9 cellular contexts compared by ENCODE assay signal in the genomic region with DNA sequence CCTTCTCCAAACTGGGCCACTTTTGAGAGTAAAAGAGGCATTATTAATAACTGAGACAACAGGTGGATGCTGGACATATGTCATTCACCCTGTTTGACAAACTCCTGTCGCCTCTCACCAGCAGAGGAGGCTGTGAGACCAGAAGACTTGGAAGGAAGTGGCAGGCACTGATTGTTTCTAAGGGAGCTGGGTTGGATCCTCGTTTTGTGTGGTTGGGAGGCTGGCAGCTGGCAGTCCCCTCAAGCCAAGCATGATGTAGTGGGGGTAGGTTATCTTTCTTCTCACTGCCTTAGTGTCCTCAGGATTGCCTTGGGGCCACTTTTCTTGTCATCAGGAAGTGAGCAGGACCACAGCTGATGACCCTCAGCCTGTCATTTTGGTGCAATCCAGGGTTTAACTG.
A peak's percentile ranks its signal among the peaks of the same experiment; 100 is the strongest.
DNase-seq lines count a peak whose midpoint lies in the region; ATAC-seq, FAIRE-seq and TF ChIP-seq lines count a peak whose summit lies in the region.
"Had no signal": no experiment of that assay in that cellular context is flagged by ENCODE, and none has a peak within 500 bp of the region (broad histone marks: within the 10 kb centered on the region; RNA-seq: fewer than 3 reads in every experiment).

No MANE protein-coding gene starts in this region.

- WGBS in hepatocyte (ENCODE audit: low lambda C conversion rate, missing lambda C conversion rate), result 37% methylated on average over 2 of the region's 2 CpGs
- WGBS in aorta, 2 donors, result 22 to 29% methylated on average over 2 of the region's 2 CpGs

- no peak for FAIRE-seq in RCC 7860 (lab: Jason Lieb, UNC)

- TF ChIP-seq CTCF in cardiac muscle cell (IDR thresholded peaks at IDR 0.05; ENCODE audit: low read depth, low read length), result peak; percentile 43
- peak; percentile 31 for TF ChIP-seq CTCF in hepatocyte (IDR thresholded peaks at IDR 0.05; ENCODE audit: poor library complexity)
- TF ChIP-seq CTCF in Caco-2 (IDR thresholded peaks at IDR 0.05; ENCODE audit: insufficient read depth in 1 of 2, low read depth in 1 of 2, low read length in 1 of 2, severe bottlenecking in 1 of 2, unreplicated experiment in 1 of 2), result no peak

- H3K27ac Mint-ChIP-seq in Caco-2 (ENCODE audit: unreplicated experiment), result no peak overlapping the region

- no peak overlapping the region for H3K4me3 Mint-ChIP-seq in Caco-2 (ENCODE audit: unreplicated experiment)

- intact Hi-C loops in Right ventricle myocardium inferior (cut with DNase I), result loop anchor here (2.0 to 5.0 kb wide), 3 partner anchors 47 to 332 kb away; no protein-coding TSS in a partner anchor
- intact Hi-C loops in aorta (cut with DNase I), result loop anchor here (2.0 to 5.0 kb wide), 3 partner anchors 47 to 185 kb away; no protein-coding TSS in a partner anchor
- intact Hi-C loops in Caco-2 (cut with micrococcal nuclease; ENCODE audit: unreplicated experiment), result loop anchor here (5.0 kb wide), 1 partner anchor 187 kb away; no protein-coding TSS in a partner anchor

- H3K4me3 ChIP-seq in cardiac muscle cell (no peak overlapping the region), hepatocyte (no peak overlapping the region), aorta (ENCODE audit: low read length in 2 of 2) (no peak overlapping the region), Caco-2 (ENCODE audit: low read depth, low read length) (no peak overlapping the region)
- H3K4me3 ChIP-seq: coronary artery had no signal

- no peaks in the 10 kb centered on the region for H3K27me3 ChIP-seq in cardiac muscle cell
- H3K27me3 ChIP-seq in hepatocyte, result no peaks in the 10 kb centered on the region
- H3K27me3 ChIP-seq in aorta (ENCODE audit: control insufficient read depth in 1 of 2, insufficient read depth in 2 of 2, low read length in 1 of 2), result no peaks in the 10 kb centered on the region
- H3K27me3 ChIP-seq in Caco-2 (replicated peaks; ENCODE audit: control insufficient read depth, insufficient read depth, low read length), result no peaks in the 10 kb centered on the region

- H3K27me3 Mint-ChIP-seq in Caco-2 (ENCODE audit: insufficient read depth, unreplicated experiment), result no peaks in the 10 kb centered on the region

- H2AFZ ChIP-seq in hepatocyte, result no peak overlapping the region

- H3K36me3 ChIP-seq in cardiac muscle cell (no peaks in the 10 kb centered on the region), hepatocyte (replicated peaks; ENCODE audit: insufficient read depth, low read depth) (no peaks in the 10 kb centered on the region), aorta (ENCODE audit: control insufficient read depth in 1 of 2, insufficient read depth in 2 of 2, low read length in 1 of 2) (no peaks in the 10 kb centered on the region), Caco-2 (ENCODE audit: control insufficient read depth, insufficient read depth, low read length) (no peaks in the 10 kb centered on the region)

- no peak overlapping the region for H3K27ac ChIP-seq in cardiac muscle cell
- no peak overlapping the region for H3K27ac ChIP-seq in hepatocyte
- no peak overlapping the region for H3K27ac ChIP-seq in aorta (ENCODE audit: low read depth in 1 of 2, low read length in 2 of 2)
- H3K27ac ChIP-seq: coronary artery had no signal

- H3K79me2 ChIP-seq in hepatocyte, result no peaks in the 10 kb centered on the region

- no peaks in the 10 kb centered on the region for H4K20me1 ChIP-seq in hepatocyte (ENCODE audit: insufficient read depth, poor library complexity, severe bottlenecking)

- CTCF ChIA-PET in Caco-2 (lab: Charles Lee), result interaction anchor here (0.6 to 1.6 kb wide), 3 partner anchors 178 to 185 kb away, joined by 3 to 4 read pairs (median 4); no protein-coding TSS in a partner anchor

- ATAC-seq in Right ventricle myocardium inferior (no peak), aorta (ENCODE audit: low FRiP score) (peak; percentile 66)

- BruUV-seq in Caco-2 (replicated peaks; lab: Mats Ljungman, UMichigan), result no TSS peak

- POLR2A ChIA-PET in Caco-2 (lab: Charles Lee), result no interaction called here

- H3K9me3 Mint-ChIP-seq in Caco-2 (ENCODE audit: unreplicated experiment), result peaks cover 9% of the 10 kb centered on the region

- H3K9me2 ChIP-seq in hepatocyte (replicated peaks; ENCODE audit: insufficient read depth), result no peaks in the 10 kb centered on the region

- DNase-seq in cardiac muscle cell (ENCODE audit: low read depth in 1 of 2, low spot score in 1 of 2) (peak in 1 of 2 donors; percentile 36), Right ventricle myocardium inferior (ENCODE audit: missing footprints) (no peak), RCC 7860 (ENCODE audit: low spot score) (peak; percentile 47), hepatocyte (ENCODE audit: low spot score) (peak; percentile 26), aorta (peak in 1 of 2 donors; percentile 67), 8988T (no peak), amniotic stem cell (lab: John Stamatoyannopoulos, UW) (no peak), Caco-2 (no peak)

- H3K4me2 ChIP-seq in hepatocyte, result no peak overlapping the region

- H3K4me1 ChIP-seq in cardiac muscle cell (ENCODE audit: low read depth) (no peaks in the 10 kb centered on the region), hepatocyte (ENCODE audit: insufficient read depth) (peaks cover 17% of the 10 kb centered on the region), aorta (ENCODE audit: control insufficient read depth in 1 of 2, insufficient read depth in 2 of 2, low read length in 2 of 2) (peaks cover 0 to 8% of the 10 kb centered on the region in 2 donors), Caco-2 (peaks cover 22% of the 10 kb centered on the region)

- no peaks in the 10 kb centered on the region for H3K36me3 Mint-ChIP-seq in Caco-2 (ENCODE audit: insufficient read depth, unreplicated experiment)

- H3K9me3 ChIP-seq in cardiac muscle cell (ENCODE audit: low read depth) (no peaks in the 10 kb centered on the region), hepatocyte (ENCODE audit: low read depth) (no peaks in the 10 kb centered on the region), aorta (ENCODE audit: control insufficient read depth, low read length) (no peaks in the 10 kb centered on the region), Caco-2 (no peaks in the 10 kb centered on the region)

- peaks cover 6% of the 10 kb centered on the region for H3K4me1 Mint-ChIP-seq in Caco-2 (ENCODE audit: low read depth, unreplicated experiment)

Comparison
In these comparisons a context has a peak if more than half of its experiments do, and no peak if none do; other contexts are left out.
1. DNase-seq: peak in RCC 7860 (single experiment) and hepatocyte (single experiment); none in Right ventricle myocardium inferior (single experiment), 8988T (single experiment), amniotic stem cell (single experiment) and Caco-2 (0 of 2).
2. CTCF ChIP-seq: peak in cardiac muscle cell (single experiment) and hepatocyte (single experiment); none in Caco-2 (0 of 2).